15 cellular contexts compared by ENCODE assay signal in the genomic region with DNA sequence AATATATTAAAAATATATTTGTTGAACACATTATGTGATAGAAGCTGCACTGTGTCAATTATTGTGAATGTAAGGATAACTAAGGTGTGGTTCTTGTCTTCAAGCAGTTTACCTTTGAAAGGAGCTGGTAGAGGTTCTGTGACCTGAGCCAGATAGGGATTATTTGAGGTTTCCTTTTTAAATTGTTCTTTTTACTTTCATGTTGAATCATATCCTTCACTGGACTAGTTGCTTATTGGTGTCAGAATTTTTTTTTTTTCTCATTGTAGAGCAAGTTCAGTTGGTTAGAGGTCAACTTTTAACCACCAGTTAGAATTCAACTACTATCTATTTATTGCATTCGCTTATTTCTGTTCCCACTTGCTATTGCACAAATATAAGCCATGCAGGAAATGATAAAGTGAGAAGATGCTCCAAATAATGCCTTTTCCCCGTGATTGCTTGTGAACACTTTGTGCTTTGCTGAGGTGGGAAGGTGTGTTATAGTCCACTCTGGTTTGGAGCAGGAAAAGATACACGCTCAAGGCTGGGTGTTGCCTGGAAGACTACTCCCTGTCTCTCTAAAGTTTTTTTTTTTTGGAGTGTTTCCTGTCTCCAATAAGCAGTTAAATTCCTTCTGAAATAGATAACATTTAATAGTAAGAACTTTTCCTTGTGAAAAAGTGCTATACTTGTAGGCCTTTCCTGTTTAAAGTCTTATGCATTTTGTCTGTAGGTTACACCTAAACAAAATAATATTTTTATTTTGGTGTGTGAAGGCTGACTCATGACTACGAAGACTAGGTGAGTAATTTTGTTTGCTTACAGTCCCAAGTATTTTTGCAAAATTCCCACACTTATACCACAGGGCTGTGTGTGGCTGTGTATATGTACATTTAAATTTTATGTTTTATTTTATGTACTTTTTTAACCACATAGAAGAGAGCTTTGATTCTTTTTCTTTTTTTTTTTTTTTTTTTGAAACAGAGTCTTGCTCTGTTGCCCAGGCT.
DNase-seq lines count a peak whose midpoint lies in the region; ATAC-seq and TF ChIP-seq lines count a peak whose summit lies in the region.
"Had no signal": no experiment of that assay in that cellular context is flagged by ENCODE, and none has a peak within 500 bp of the region (broad histone marks: within the 10 kb centered on the region; RNA-seq: fewer than 3 reads in every experiment).

No MANE protein-coding gene starts in this region.

- no peak overlapping the region for H3K27ac ChIP-seq in SJCRH30
- H3K27ac ChIP-seq: heart right ventricle, pancreas, SK-N-MC had no signal

- DNase-seq in epithelial cell of esophagus (ENCODE audit: low read depth) (peak; percentile 60), Right ventricle myocardium superior (no peak), posterior cingulate gyrus (no peak), SKM-1 (lab: John Stamatoyannopoulos, UW; ENCODE audit: unreplicated experiment) (no peak), SJCRH30 (no peak)
- DNase-seq: activated CD4-positive, alpha-beta memory T cell treated with anti-CD3 and anti-CD28 coated beads for 36 hours; CD4-positive, CD25-positive, alpha-beta regulatory T cell; heart right ventricle; HFFc6; NCI-H526 treated with DMSO at 0.1 percent for 48 hours; pancreas had no signal

- ATAC-seq in GM18873 (IDR thresholded peaks at IDR 0.05; ENCODE audit: low FRiP score, unreplicated experiment) (peak; percentile 95), GM21576 (IDR thresholded peaks at IDR 0.05; ENCODE audit: unreplicated experiment) (peak; percentile 78), HG03135 (IDR thresholded peaks at IDR 0.05; ENCODE audit: unreplicated experiment) (peak; percentile 83), Right ventricle myocardium superior (ENCODE audit: poor library complexity) (no peak)
- ATAC-seq: heart right ventricle, pancreas had no signal

- H3K4me1 ChIP-seq in SJCRH30, result no peaks in the 10 kb centered on the region
- H3K4me1 ChIP-seq: pancreas had no signal

- intact Hi-C loops in Right ventricle myocardium superior (cut with DNase I), result no loop called here
- intact Hi-C loops in posterior cingulate gyrus (cut with DNase I), result no loop called here

- H3K4me3 ChIP-seq in epithelial cell of esophagus (ENCODE audit: low read length) (no peak overlapping the region), SJCRH30 (no peak overlapping the region)
- H3K4me3 ChIP-seq: heart right ventricle, pancreas, SK-N-MC had no signal

- TF ChIP-seq CTCF in epithelial cell of esophagus (IDR thresholded peaks at IDR 0.05; ENCODE audit: insufficient read depth, low read depth, low read length, missing control alignments), result no peak

- no peaks in the 10 kb centered on the region for H3K9me3 ChIP-seq in SJCRH30 (replicated peaks)
- H3K9me3 ChIP-seq: heart right ventricle, pancreas had no signal

- no peaks in the 10 kb centered on the region for H3K36me3 ChIP-seq in SJCRH30
- H3K36me3 ChIP-seq: heart right ventricle, pancreas had no signal

- no peaks in the 10 kb centered on the region for H3K27me3 ChIP-seq in SJCRH30
- H3K27me3 ChIP-seq: heart right ventricle, pancreas had no signal
